ENCODE assay signal across 1 cellular context in genomic region chr18:3383381-3383915, GRCh38.
A peak's percentile ranks its signal among the peaks of the same experiment; 100 is the strongest.
TF ChIP-seq lines count a peak whose summit lies in the region.

No MANE protein-coding gene starts in this region.

TF ChIP-seq in K562, 482 proteins besides CTCF, POLR2A, EP300 and RAD21:
- no peak for TF ChIP-seq IRF1 (CRISPR knock-in tag; IDR thresholded peaks at IDR 0.05; ENCODE audit: borderline replicate concordance)
- TF ChIP-seq, protein P1, sequence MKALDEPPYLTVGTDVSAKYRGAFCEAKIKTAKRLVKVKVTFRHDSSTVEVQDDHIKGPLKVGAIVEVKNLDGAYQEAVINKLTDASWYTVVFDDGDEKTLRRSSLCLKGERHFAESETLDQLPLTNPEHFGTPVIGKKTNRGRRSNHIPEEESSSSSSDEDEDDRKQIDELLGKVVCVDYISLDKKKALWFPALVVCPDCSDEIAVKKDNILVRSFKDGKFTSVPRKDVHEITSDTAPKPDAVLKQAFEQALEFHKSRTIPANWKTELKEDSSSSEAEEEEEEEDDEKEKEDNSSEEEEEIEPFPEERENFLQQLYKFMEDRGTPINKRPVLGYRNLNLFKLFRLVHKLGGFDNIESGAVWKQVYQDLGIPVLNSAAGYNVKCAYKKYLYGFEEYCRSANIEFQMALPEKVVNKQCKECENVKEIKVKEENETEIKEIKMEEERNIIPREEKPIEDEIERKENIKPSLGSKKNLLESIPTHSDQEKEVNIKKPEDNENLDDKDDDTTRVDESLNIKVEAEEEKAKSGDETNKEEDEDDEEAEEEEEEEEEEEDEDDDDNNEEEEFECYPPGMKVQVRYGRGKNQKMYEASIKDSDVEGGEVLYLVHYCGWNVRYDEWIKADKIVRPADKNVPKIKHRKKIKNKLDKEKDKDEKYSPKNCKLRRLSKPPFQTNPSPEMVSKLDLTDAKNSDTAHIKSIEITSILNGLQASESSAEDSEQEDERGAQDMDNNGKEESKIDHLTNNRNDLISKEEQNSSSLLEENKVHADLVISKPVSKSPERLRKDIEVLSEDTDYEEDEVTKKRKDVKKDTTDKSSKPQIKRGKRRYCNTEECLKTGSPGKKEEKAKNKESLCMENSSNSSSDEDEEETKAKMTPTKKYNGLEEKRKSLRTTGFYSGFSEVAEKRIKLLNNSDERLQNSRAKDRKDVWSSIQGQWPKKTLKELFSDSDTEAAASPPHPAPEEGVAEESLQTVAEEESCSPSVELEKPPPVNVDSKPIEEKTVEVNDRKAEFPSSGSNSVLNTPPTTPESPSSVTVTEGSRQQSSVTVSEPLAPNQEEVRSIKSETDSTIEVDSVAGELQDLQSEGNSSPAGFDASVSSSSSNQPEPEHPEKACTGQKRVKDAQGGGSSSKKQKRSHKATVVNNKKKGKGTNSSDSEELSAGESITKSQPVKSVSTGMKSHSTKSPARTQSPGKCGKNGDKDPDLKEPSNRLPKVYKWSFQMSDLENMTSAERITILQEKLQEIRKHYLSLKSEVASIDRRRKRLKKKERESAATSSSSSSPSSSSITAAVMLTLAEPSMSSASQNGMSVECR (CRISPR knock-in tag; IDR thresholded peaks at IDR 0.05): no peak
- TF ChIP-seq TEAD4 (IDR thresholded peaks at IDR 0.05; ENCODE audit: low read length): no peak
- TF ChIP-seq TEAD4 (CRISPR knock-in tag; IDR thresholded peaks at IDR 0.05; ENCODE audit: borderline replicate concordance): no peak
- TF ChIP-seq RCOR1 (IDR thresholded peaks at IDR 0.05; ENCODE audit: borderline replicate concordance in 1 of 2, low read depth in 2 of 2, low read length in 2 of 2): peak in 1 of 2 experiments; percentile 39; a peak in 1 of 4 replicates
- TF ChIP-seq MEIS2 (IDR thresholded peaks at IDR 0.05; ENCODE audit: partially characterized antibody): peak; percentile 85
- TF ChIP-seq PKNOX1 (IDR thresholded peaks at IDR 0.05): peak; percentile 36; the same call in 1 of the 2 replicates
- no peak for TF ChIP-seq ZBTB49 (CRISPR knock-in tag; IDR thresholded peaks at IDR 0.05; ENCODE audit: borderline replicate concordance)
- no peak for TF ChIP-seq XRCC3 (IDR thresholded peaks at IDR 0.05)
- no peak for TF ChIP-seq MITF (IDR thresholded peaks at IDR 0.05)
- TF ChIP-seq, protein P2, sequence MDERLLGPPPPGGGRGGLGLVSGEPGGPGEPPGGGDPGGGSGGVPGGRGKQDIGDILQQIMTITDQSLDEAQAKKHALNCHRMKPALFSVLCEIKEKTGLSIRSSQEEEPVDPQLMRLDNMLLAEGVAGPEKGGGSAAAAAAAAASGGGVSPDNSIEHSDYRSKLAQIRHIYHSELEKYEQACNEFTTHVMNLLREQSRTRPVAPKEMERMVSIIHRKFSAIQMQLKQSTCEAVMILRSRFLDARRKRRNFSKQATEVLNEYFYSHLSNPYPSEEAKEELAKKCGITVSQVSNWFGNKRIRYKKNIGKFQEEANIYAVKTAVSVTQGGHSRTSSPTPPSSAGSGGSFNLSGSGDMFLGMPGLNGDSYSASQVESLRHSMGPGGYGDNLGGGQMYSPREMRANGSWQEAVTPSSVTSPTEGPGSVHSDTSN (CRISPR knock-in tag; IDR thresholded peaks at IDR 0.05; ENCODE audit: low read depth): no peak
- TF ChIP-seq, protein P2 (tag; conservative IDR thresholded peaks at IDR 0.05; ENCODE audit: low read depth): peak; percentile 65
- TF ChIP-seq TFAM (CRISPR knock-in tag; conservative IDR thresholded peaks at IDR 0.05): no peak
- TF ChIP-seq TRIM28 (IDR thresholded peaks at IDR 0.05): no peak
- no peak for TF ChIP-seq NCOA4 (IDR thresholded peaks at IDR 0.05; ENCODE audit: partially characterized antibody)
- TF ChIP-seq ZNF175 (CRISPR knock-in tag; IDR thresholded peaks at IDR 0.05; ENCODE audit: low read depth): no peak
- no peak for TF ChIP-seq CBX8 (IDR thresholded peaks at IDR 0.05; ENCODE audit: borderline replicate concordance, extremely low read depth, low read depth, low read length, poor library complexity, severe bottlenecking)
